ENCODE assay signal across 21 cellular contexts in genomic region chr15:41489641-41490040, GRCh38. TPM values are rescaled to one million over a fixed set of nuclear protein-coding genes. Genes with fewer than 3 reads are reported as not detected.
"Had no signal": no experiment of that assay in that cellular context is flagged by ENCODE, and none has a peak within 500 bp of the region (broad histone marks: within the 10 kb centered on the region; RNA-seq: fewer than 3 reads in every experiment).

No MANE protein-coding gene starts in this region.

- H3K27ac ChIP-seq: adrenal gland, KMS-11, SJSA1 had no signal

- H3K36me3 ChIP-seq: adrenal gland, SJSA1 had no signal

- H3K4me3 ChIP-seq: adrenal gland, SJSA1 had no signal

- H3K27ac Mint-ChIP-seq: activated naive CD4-positive, alpha-beta T cell treated with anti-CD3 and anti-CD28 coated beads, Interleukin-2, amount 10 ng/mL, durations not matched to agents 7 days and 5 days; activated naive CD8-positive, alpha-beta T cell treated with anti-CD3 and anti-CD28 coated beads, Interleukin-2, amount 10 ng/mL, durations not matched to agents 7 days and 5 days had no signal

- FAIRE-seq: colon had no signal

- DNase-seq: activated CD4-positive, alpha-beta T cell treated with anti-CD3 and anti-CD28 coated beads, Interleukin-2, amount 50 U/mL, for 48 hours; activated CD8-positive, alpha-beta memory T cell treated with anti-CD3 and anti-CD28 coated beads, Interleukin-2, amount 50 U/mL, for 48 hours; activated gamma-delta T cell; activated naive CD4-positive, alpha-beta T cell treated with anti-CD3 and anti-CD28 coated beads, Interleukin-2, amount 10 ng/mL, durations not matched to agents 7 days and 5 days; activated naive CD8-positive, alpha-beta T cell treated with anti-CD3 and anti-CD28 coated beads, Interleukin-2, amount 10 ng/mL, durations not matched to agents 7 days and 5 days; activated T-cell treated with anti-CD3 and anti-CD28 coated beads, Interleukin-2, amount 50 U/mL, for 4 hours; anterior cingulate cortex; cerebellar nuclear complex; NCI-H1092; NCI-H1417; NCI-H1930; NCI-H526; NCI-H82; Right ventricle myocardium superior had no signal

- H3K9me3 Mint-ChIP-seq: activated naive CD4-positive, alpha-beta T cell treated with anti-CD3 and anti-CD28 coated beads, Interleukin-2, amount 10 ng/mL, durations not matched to agents 7 days and 5 days; activated naive CD8-positive, alpha-beta T cell treated with anti-CD3 and anti-CD28 coated beads, Interleukin-2, amount 10 ng/mL, durations not matched to agents 7 days and 5 days; activated T-cell treated with anti-CD3 and anti-CD28 coated beads, Interleukin-2, amount 50 U/mL, for 4 hours; T-helper 1 cell treated with Interleukin-12 subunit alpha and Interleukin-12 subunit beta and Interleukin-4 antibody, amounts not matched to agents 30 μg/mL and 1 μg/mL, for 36 hours had no signal

- H3K4me3 Mint-ChIP-seq: activated naive CD4-positive, alpha-beta T cell treated with anti-CD3 and anti-CD28 coated beads, Interleukin-2, amount 10 ng/mL, durations not matched to agents 7 days and 5 days; activated naive CD8-positive, alpha-beta T cell treated with anti-CD3 and anti-CD28 coated beads, Interleukin-2, amount 10 ng/mL, durations not matched to agents 7 days and 5 days; activated T-cell treated with anti-CD3 and anti-CD28 coated beads, Interleukin-2, amount 50 U/mL, for 4 hours had no signal

- H3K9me3 ChIP-seq: adrenal gland, SJSA1 had no signal

- H3K9ac ChIP-seq: KMS-11 had no signal

- H3K36me3 Mint-ChIP-seq: activated naive CD4-positive, alpha-beta T cell treated with anti-CD3 and anti-CD28 coated beads, Interleukin-2, amount 10 ng/mL, durations not matched to agents 7 days and 5 days had no signal

- H3K27me3 ChIP-seq: adrenal gland, SJSA1 had no signal

- H3K4me2 ChIP-seq: KMS-11 had no signal

RNA-seq across cellular contexts. Expression of gene ITPKA, which starts 4.0 kb away (rescaled TPM):
- total RNA-seq: OCI-LY7 had no signal

RNA-seq across cellular contexts. Expression of gene LTK, which starts 24.0 kb away (rescaled TPM):
- total RNA-seq: MCF 10A had no signal
